23 cellular contexts compared by ENCODE assay signal in the genomic region with DNA sequence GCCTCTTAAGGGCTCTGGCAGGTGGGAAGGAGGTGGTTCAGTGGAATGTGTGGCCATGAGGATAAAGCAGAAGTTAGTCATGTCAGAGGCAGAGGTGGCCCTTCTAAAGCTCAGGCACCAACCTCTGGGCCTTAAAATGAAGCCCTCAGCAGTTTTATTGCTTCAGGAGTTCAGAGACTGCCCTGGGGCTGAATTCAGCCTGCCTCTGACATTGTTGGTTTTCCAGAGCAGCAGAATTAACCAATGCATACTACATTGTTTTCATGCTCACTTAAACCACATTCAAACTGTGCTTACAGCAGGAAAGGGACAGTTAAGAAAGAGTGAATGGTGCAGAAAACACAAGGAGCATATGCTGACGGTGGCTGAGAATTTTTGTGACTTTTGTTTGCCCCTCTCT.
"Had no signal": no experiment of that assay in that cellular context is flagged by ENCODE, and none has a peak within 500 bp of the region (broad histone marks: within the 10 kb centered on the region; RNA-seq: fewer than 3 reads in every experiment).

No MANE protein-coding gene starts in this region.

- DNase-seq: activated CD4-positive, alpha-beta T cell treated with anti-CD3 and anti-CD28 coated beads for 1 hour; activated CD4-positive, alpha-beta T cell treated with anti-CD3 and anti-CD28 coated beads, Interleukin-2, amount 50 U/mL, for 4 hours; activated naive CD4-positive, alpha-beta T cell treated with Interleukin-2 at 50 U/mL for 16 hours; activated naive CD8-positive, alpha-beta T cell treated with anti-CD3 and anti-CD28 coated beads for 36 hours; activated T-cell treated with anti-CD3 and anti-CD28 coated beads, Interleukin-2, amount 50 U/mL, for 48 hours; amniotic stem cell; dorsolateral prefrontal cortex; heart left ventricle; left colon; lower lobe of right lung; naive thymus-derived CD8-positive, alpha-beta T cell; spleen; stimulated activated CD4-positive, alpha-beta T cell treated with anti-CD3 and anti-CD28 coated beads, Interleukin-4, amount 100 ng/mL, for 1 hour; stimulated activated naive CD4-positive, alpha-beta T cell; T-helper 1 cell; testis; trophoblast cell had no signal

- H3K9ac ChIP-seq: neural progenitor cell had no signal

- H3K27me3 ChIP-seq: breast epithelium, dorsolateral prefrontal cortex, esophagus muscularis mucosa, gastroesophageal sphincter, heart left ventricle, neural progenitor cell, right atrium auricular region, spleen, testis had no signal

- H3K4me2 ChIP-seq: neural progenitor cell had no signal

- H3K4me3 ChIP-seq: breast epithelium, dorsolateral prefrontal cortex, esophagus muscularis mucosa, gastroesophageal sphincter, heart left ventricle, lower lobe of right lung, neural progenitor cell, prostate gland, right atrium auricular region, spleen, testis had no signal

- H2AFZ ChIP-seq: neural progenitor cell had no signal

- H3K9me3 ChIP-seq: breast epithelium, esophagus muscularis mucosa, gastroesophageal sphincter, heart left ventricle, lower lobe of right lung, prostate gland, right atrium auricular region, spleen, testis had no signal

- H3K36me3 ChIP-seq: breast epithelium, esophagus muscularis mucosa, gastroesophageal sphincter, heart left ventricle, lower lobe of right lung, neural progenitor cell, prostate gland, right atrium auricular region, spleen had no signal

- H3K27ac ChIP-seq: breast epithelium, dorsolateral prefrontal cortex, esophagus muscularis mucosa, gastroesophageal sphincter, heart left ventricle, lower lobe of right lung, neural progenitor cell, prostate gland, right atrium auricular region, spleen, testis had no signal

- ATAC-seq: gastroesophageal sphincter; heart left ventricle; left colon; lower lobe of right lung; naive thymus-derived CD8-positive, alpha-beta T cell had no signal

- H3K4me1 ChIP-seq: breast epithelium, neural progenitor cell, prostate gland, testis had no signal
